ENCODE assay signal across 17 cellular contexts in the genomic region with DNA sequence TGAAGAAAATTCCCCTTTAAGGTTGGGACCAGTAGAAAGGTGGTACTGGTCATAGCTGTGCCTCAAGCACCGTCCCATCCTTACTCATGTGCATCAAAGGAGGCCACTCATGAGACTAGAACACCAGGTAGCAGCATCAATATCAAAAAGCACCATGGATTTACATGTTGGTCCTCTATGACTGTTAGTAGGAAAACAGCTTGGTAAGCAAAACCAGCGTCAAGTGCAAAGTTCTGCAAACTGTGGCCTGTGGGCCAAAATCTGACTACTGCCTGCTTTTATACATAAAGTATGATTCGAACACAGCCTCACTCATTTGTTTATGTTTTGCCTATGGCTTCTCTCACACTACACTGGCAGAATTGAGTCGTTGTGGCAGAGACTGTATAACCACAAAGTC.
DNase-seq lines count a peak whose midpoint lies in the region; ATAC-seq and TF ChIP-seq lines count a peak whose summit lies in the region.
"Had no signal": no experiment of that assay in that cellular context is flagged by ENCODE, and none has a peak within 500 bp of the region (broad histone marks: within the 10 kb centered on the region; RNA-seq: fewer than 3 reads in every experiment).

No MANE protein-coding gene starts in this region.

- H3K36me3 ChIP-seq in cardiac muscle cell (no peaks in the 10 kb centered on the region), ectodermal cell (ENCODE audit: control insufficient read depth, insufficient read depth, low read length) (no peaks in the 10 kb centered on the region)
- H3K36me3 ChIP-seq: Peyer's patch had no signal

- H3K4me3 Mint-ChIP-seq in nephron progenitor cell (no peak overlapping the region), type B pancreatic cell (no peak overlapping the region)
- H3K4me3 Mint-ChIP-seq: CD4-positive, alpha-beta memory T cell had no signal

- peaks cover 41% of the 10 kb centered on the region for H3K4me1 Mint-ChIP-seq in nephron progenitor cell
- H3K4me1 Mint-ChIP-seq in type B pancreatic cell (ENCODE audit: unreplicated experiment): peaks cover 25% of the 10 kb centered on the region
- H3K4me1 Mint-ChIP-seq: CD4-positive, alpha-beta memory T cell had no signal

- H3K27me3 ChIP-seq in cardiac muscle cell: no peaks in the 10 kb centered on the region
- no peaks in the 10 kb centered on the region for H3K27me3 ChIP-seq in ectodermal cell (ENCODE audit: control insufficient read depth, insufficient read depth, low read length, poor library complexity, severe bottlenecking)
- H3K27me3 ChIP-seq: Peyer's patch had no signal

- H3K4me1 ChIP-seq in cardiac muscle cell (ENCODE audit: low read depth): peaks cover 37% of the 10 kb centered on the region
- H3K4me1 ChIP-seq in ectodermal cell (ENCODE audit: control insufficient read depth, insufficient read depth, low read length): peaks cover 14% of the 10 kb centered on the region
- H3K4me1 ChIP-seq: Peyer's patch had no signal

- no peaks in the 10 kb centered on the region for H3K9me3 ChIP-seq in cardiac muscle cell (ENCODE audit: low read depth)
- no peaks in the 10 kb centered on the region for H3K9me3 ChIP-seq in ectodermal cell (ENCODE audit: control insufficient read depth, low read length)
- H3K9me3 ChIP-seq: Peyer's patch had no signal

- H3K27ac Mint-ChIP-seq in nephron progenitor cell (peak overlapping the region; percentile 99), type B pancreatic cell (peak overlapping the region; percentile 9)
- H3K27ac Mint-ChIP-seq: CD4-positive, alpha-beta memory T cell had no signal

- 93 to 98% methylated on average over 4 of the region's 4 CpGs for WGBS in ectodermal cell, 2 experiments

- TF ChIP-seq CTCF in cardiac muscle cell (IDR thresholded peaks at IDR 0.05; ENCODE audit: low read depth, low read length): no peak
- no peak for TF ChIP-seq CTCF in nephron progenitor cell (IDR thresholded peaks at IDR 0.05)
- TF ChIP-seq CTCF in type B pancreatic cell (conservative IDR thresholded peaks at IDR 0.05): no peak

- H3K4me3 ChIP-seq in cardiac muscle cell: no peak overlapping the region
- H3K4me3 ChIP-seq in ectodermal cell (ENCODE audit: insufficient read depth, low read depth, low read length): no peak overlapping the region
- H3K4me3 ChIP-seq: Peyer's patch had no signal

- H3K27ac ChIP-seq in cardiac muscle cell: peak overlapping the region; percentile 92
- peak overlapping the region; percentile 96 for H3K27ac ChIP-seq in ectodermal cell (ENCODE audit: insufficient read depth, low read depth, low read length, poor library complexity, severe bottlenecking)
- H3K27ac ChIP-seq: Peyer's patch had no signal

- DNase-seq in cardiac muscle cell (ENCODE audit: low read depth in 1 of 2, low spot score in 1 of 2): no peak
- DNase-seq in Right ventricle myocardium superior: no peak
- DNase-seq in nephron progenitor cell: no peak
- DNase-seq in type B pancreatic cell (ENCODE audit: extremely low spot score, unreplicated experiment): no peak
- DNase-seq in NCI-H82 (lab: John Stamatoyannopoulos, UW): no peak
- DNase-seq in amniotic stem cell (lab: John Stamatoyannopoulos, UW): no peak
- DNase-seq: 8988T; CD4-positive, alpha-beta memory T cell; HCEC 1CT; MM.1S; NCI-H187; NCI-H345; Peyer's patch had no signal

- H3K27me3 Mint-ChIP-seq in nephron progenitor cell (ENCODE audit: low read depth, poor library complexity) (no peaks in the 10 kb centered on the region), type B pancreatic cell (no peaks in the 10 kb centered on the region)
- H3K27me3 Mint-ChIP-seq: CD4-positive, alpha-beta memory T cell had no signal

- peaks cover 17% of the 10 kb centered on the region for H3K36me3 Mint-ChIP-seq in nephron progenitor cell (ENCODE audit: low read depth)
- H3K36me3 Mint-ChIP-seq in type B pancreatic cell: no peaks in the 10 kb centered on the region
- H3K36me3 Mint-ChIP-seq: CD4-positive, alpha-beta memory T cell had no signal

- intact Hi-C loops in Right ventricle myocardium superior (cut with DNase I): no loop called here

- H3K9me3 Mint-ChIP-seq in nephron progenitor cell (peaks cover 8% of the 10 kb centered on the region), type B pancreatic cell (peaks cover 4% of the 10 kb centered on the region)

- ATAC-seq in Right ventricle myocardium superior (ENCODE audit: poor library complexity) (no peak), HG03457 (IDR thresholded peaks at IDR 0.05; ENCODE audit: unreplicated experiment) (no peak)
- ATAC-seq: Right ventricle myocardium inferior, SK-N-SH treated with all-trans-retinoic acid at 6 μM for 48 hours had no signal
